Comparison of ENCODE assay signal across 9 cellular contexts in the genomic region with DNA sequence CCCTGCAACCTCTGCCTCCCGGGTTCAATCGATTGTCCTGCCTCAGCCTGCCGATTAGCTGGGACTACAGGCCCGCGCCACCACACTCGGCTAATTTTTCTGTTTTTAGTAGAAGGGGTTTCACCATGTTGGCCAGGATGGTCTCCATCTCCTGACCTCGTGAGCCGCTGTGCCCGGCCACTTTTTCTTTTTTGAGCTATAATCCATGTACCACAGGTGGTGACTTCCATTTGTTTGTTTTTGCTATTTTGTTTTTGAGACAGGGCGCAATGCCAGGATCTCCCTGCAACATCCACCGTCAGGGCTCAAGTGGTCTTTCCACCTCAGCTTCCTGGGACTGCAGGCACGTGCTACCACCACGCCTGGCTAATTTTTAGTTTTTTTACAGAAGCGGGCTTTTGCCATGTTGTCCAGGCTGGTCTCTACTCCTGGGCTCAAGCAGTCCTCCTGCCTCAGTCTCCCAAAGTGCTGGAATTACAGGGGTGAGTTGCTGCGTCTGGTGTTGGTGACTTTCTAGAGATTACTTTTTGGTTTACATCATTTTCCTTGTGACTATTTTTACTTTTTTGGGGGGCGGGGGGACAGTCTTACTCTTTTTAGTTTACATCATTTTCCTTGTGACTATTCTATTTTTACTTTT. TPM values are rescaled to one million over a fixed set of nuclear protein-coding genes. Genes with fewer than 3 reads are reported as not detected.
A peak's percentile ranks its signal among the peaks of the same experiment; 100 is the strongest.
DNase-seq lines count a peak whose midpoint lies in the region; ATAC-seq, FAIRE-seq and TF ChIP-seq lines count a peak whose summit lies in the region.
"Had no signal": no experiment of that assay in that cellular context is flagged by ENCODE, and none has a peak within 500 bp of the region (broad histone marks: within the 10 kb centered on the region; RNA-seq: fewer than 3 reads in every experiment).

No MANE protein-coding gene starts in this region.

- ATAC-seq in HG02642 (IDR thresholded peaks at IDR 0.05; ENCODE audit: poor library complexity, unreplicated experiment), result no peak

- no peak for TF ChIP-seq CTCF in keratinocyte (optimal IDR thresholded peaks at IDR 0.05 in 1 of 3, IDR thresholded peaks at IDR 0.05 in 1 of 3, conservative IDR thresholded peaks at IDR 0.05 in 1 of 3; ENCODE audit: extremely low read depth in 1 of 3, insufficient read depth in 2 of 3, low read length in 3 of 3)

- peaks cover 23 to 37% of the 10 kb centered on the region in 2 experiments for H3K36me3 ChIP-seq in keratinocyte (ENCODE audit: control insufficient read depth in 2 of 2, extremely low read depth in 1 of 2, insufficient read depth in 2 of 2, low read length in 2 of 2)

- H3K4me3 ChIP-seq in keratinocyte (ENCODE audit: control insufficient read depth in 2 of 3, extremely low read depth in 1 of 3, insufficient read depth in 2 of 3, low read depth in 1 of 3, low read length in 3 of 3), result peak overlapping the region; percentile 78 to 96 (median 92)

- no peaks in the 10 kb centered on the region for H3K9me3 ChIP-seq in keratinocyte (ENCODE audit: control insufficient read depth, low read depth, low read length)

- H3K4me3 Mint-ChIP-seq in T-helper 2 cell treated with Interferon-gamma antibody and Interleukin-4, amounts not matched to agents 5 μg/mL and 100 μg/mL, for 36 hours, result peak overlapping the region; percentile 95
- H3K4me3 Mint-ChIP-seq in activated T-helper 1 cell treated with anti-CD3 and anti-CD28 coated beads, Interleukin-12 subunit alpha, Interleukin-12 subunit beta, Interleukin-2, Interleukin-4 antibody, amounts not matched to agents 30 ng/mL and 10 ng/mL and 1 ng/mL, durations not matched to agents 14 hours and 24 hours and 36 hours, result peak overlapping the region; percentile 94

- H3K27ac Mint-ChIP-seq in T-helper 2 cell treated with Interferon-gamma antibody and Interleukin-4, amounts not matched to agents 5 μg/mL and 100 μg/mL, for 36 hours, result peak overlapping the region; percentile 92
- peak overlapping the region; percentile 100 for H3K27ac Mint-ChIP-seq in activated T-helper 1 cell treated with anti-CD3 and anti-CD28 coated beads, Interleukin-12 subunit alpha, Interleukin-12 subunit beta, Interleukin-2, Interleukin-4 antibody, amounts not matched to agents 30 ng/mL and 10 ng/mL and 1 ng/mL, durations not matched to agents 14 hours and 24 hours and 36 hours

- peak overlapping the region; percentile 99 for H3K27ac ChIP-seq in keratinocyte (ENCODE audit: control insufficient read depth, insufficient read depth, low read length)
- peak overlapping the region; percentile 43 for H3K27ac ChIP-seq in substantia nigra (ENCODE audit: low read depth, low read length, poor library complexity, severe bottlenecking)

- H3K27me3 ChIP-seq in keratinocyte (ENCODE audit: control insufficient read depth, extremely low read depth, insufficient read depth, low read length), result no peaks in the 10 kb centered on the region

- no peaks in the 10 kb centered on the region for H3K9me3 Mint-ChIP-seq in T-helper 2 cell treated with Interferon-gamma antibody and Interleukin-4, amounts not matched to agents 5 μg/mL and 100 μg/mL, for 36 hours
- H3K9me3 Mint-ChIP-seq in activated T-helper 1 cell treated with anti-CD3 and anti-CD28 coated beads, Interleukin-12 subunit alpha, Interleukin-12 subunit beta, Interleukin-2, Interleukin-4 antibody, amounts not matched to agents 30 ng/mL and 10 ng/mL and 1 ng/mL, durations not matched to agents 14 hours and 24 hours and 36 hours, result no peaks in the 10 kb centered on the region

- no peak for FAIRE-seq in keratinocyte (lab: Jason Lieb, UNC)
- FAIRE-seq: G401.6 had no signal

- peaks cover 57% of the 10 kb centered on the region for H3K36me3 Mint-ChIP-seq in T-helper 2 cell treated with Interferon-gamma antibody and Interleukin-4, amounts not matched to agents 5 μg/mL and 100 μg/mL, for 36 hours (ENCODE audit: low read depth)
- peaks cover 52% of the 10 kb centered on the region for H3K36me3 Mint-ChIP-seq in activated T-helper 1 cell treated with anti-CD3 and anti-CD28 coated beads, Interleukin-12 subunit alpha, Interleukin-12 subunit beta, Interleukin-2, Interleukin-4 antibody, amounts not matched to agents 30 ng/mL and 10 ng/mL and 1 ng/mL, durations not matched to agents 14 hours and 24 hours and 36 hours (ENCODE audit: low read depth)

- H3K27me3 Mint-ChIP-seq in T-helper 2 cell treated with Interferon-gamma antibody and Interleukin-4, amounts not matched to agents 5 μg/mL and 100 μg/mL, for 36 hours (ENCODE audit: low read depth), result no peaks in the 10 kb centered on the region
- H3K27me3 Mint-ChIP-seq in activated T-helper 1 cell treated with anti-CD3 and anti-CD28 coated beads, Interleukin-12 subunit alpha, Interleukin-12 subunit beta, Interleukin-2, Interleukin-4 antibody, amounts not matched to agents 30 ng/mL and 10 ng/mL and 1 ng/mL, durations not matched to agents 14 hours and 24 hours and 36 hours (ENCODE audit: insufficient read depth), result no peaks in the 10 kb centered on the region

- DNase-seq in T-helper 2 cell treated with Interferon-gamma antibody and Interleukin-4, amounts not matched to agents 5 μg/mL and 100 μg/mL, for 36 hours (ENCODE audit: low spot score), result no peak
- DNase-seq in T-helper 2 cell (no peak), keratinocyte (ENCODE audit: low read depth, low spot score) (no peak), substantia nigra (lab: John Stamatoyannopoulos, UW) (peak in 1 of 49 donors; percentile 46), D341Med (ENCODE audit: low spot score) (no peak), head of caudate nucleus (no peak)
- DNase-seq in activated T-helper 1 cell treated with anti-CD3 and anti-CD28 coated beads, Interleukin-12 subunit alpha, Interleukin-12 subunit beta, Interleukin-2, Interleukin-4 antibody, amounts not matched to agents 30 ng/mL and 10 ng/mL and 1 ng/mL, durations not matched to agents 14 hours and 24 hours and 36 hours (ENCODE audit: low spot score), result no peak

- peak overlapping the region; percentile 97 for H3K9ac ChIP-seq in keratinocyte (ENCODE audit: control insufficient read depth, extremely low read depth, insufficient read depth, low read length)

- H3K4me1 Mint-ChIP-seq in T-helper 2 cell treated with Interferon-gamma antibody and Interleukin-4, amounts not matched to agents 5 μg/mL and 100 μg/mL, for 36 hours (ENCODE audit: low read depth), result peaks cover 27% of the 10 kb centered on the region
- H3K4me1 Mint-ChIP-seq in activated T-helper 1 cell treated with anti-CD3 and anti-CD28 coated beads, Interleukin-12 subunit alpha, Interleukin-12 subunit beta, Interleukin-2, Interleukin-4 antibody, amounts not matched to agents 30 ng/mL and 10 ng/mL and 1 ng/mL, durations not matched to agents 14 hours and 24 hours and 36 hours (ENCODE audit: low read depth), result peaks cover 51% of the 10 kb centered on the region

- peaks cover 2% of the 10 kb centered on the region for H3K9me1 ChIP-seq in keratinocyte (ENCODE audit: control insufficient read depth, extremely low read depth, insufficient read depth, low read length)

- intact Hi-C loops in activated T-helper 1 cell treated with anti-CD3 and anti-CD28 coated beads, Interleukin-12 subunit alpha, Interleukin-12 subunit beta, Interleukin-2, Interleukin-4 antibody, amounts not matched to agents 30 ng/mL and 10 ng/mL and 1 ng/mL, durations not matched to agents 14 hours and 24 hours and 36 hours (cut with micrococcal nuclease), result no loop called here
- intact Hi-C loops in head of caudate nucleus (cut with DNase I), result no loop called here

- peak overlapping the region; percentile 95 for H3K4me2 ChIP-seq in keratinocyte (ENCODE audit: control insufficient read depth, extremely low read depth, insufficient read depth, low read depth, low read length)

- no peak overlapping the region for H2AFZ ChIP-seq in keratinocyte (ENCODE audit: control insufficient read depth, low read length)

- peaks cover 39% of the 10 kb centered on the region for H4K20me1 ChIP-seq in keratinocyte (ENCODE audit: control insufficient read depth, extremely low read depth, insufficient read depth, low read length)

- H3K4me1 ChIP-seq in keratinocyte (ENCODE audit: control insufficient read depth, extremely low read depth, insufficient read depth, low read length), result peaks cover 22% of the 10 kb centered on the region

- peaks cover 50% of the 10 kb centered on the region for H3K79me2 ChIP-seq in keratinocyte (ENCODE audit: control insufficient read depth, insufficient read depth, low read length)

- dilution Hi-C loops in keratinocyte (cut with MboI; ENCODE audit: extremely low pct_ligation_motif_present, low sequenced_read_pairs), result no loop called here

RNA-seq across cellular contexts. Expression of gene HSPA1B, which starts 8.6 kb away (rescaled TPM):
- 152 and 155 TPM in 2 replicates for total RNA-seq in activated T-helper 1 cell treated with anti-CD3 and anti-CD28 coated beads, Interleukin-12 subunit alpha, Interleukin-12 subunit beta, Interleukin-2, Interleukin-4 antibody, amounts not matched to agents 30 ng/mL and 10 ng/mL and 1 ng/mL, durations not matched to agents 14 hours and 24 hours and 36 hours
- polyA plus RNA-seq in keratinocyte, result 33.5 to 65.8 TPM (median 48.1 TPM) in 3 replicates
- 466 TPM for polyA plus RNA-seq in keratinocyte (2011; ENCODE audit: low read depth)
- 25.5 and 35.7 TPM in 2 replicates for polyA plus RNA-seq in keratinocyte (2011; cell fraction: cytosol; rRNA removed)
- 107 and 118 TPM in 2 replicates for polyA plus RNA-seq in keratinocyte (2011; cell fraction: nucleus; rRNA removed)
- polyA plus RNA-seq in keratinocyte (2012; ENCODE audit: low replicate concordance), result 88.4 and 366 TPM in 2 replicates
- 56.1 to 86.6 TPM (median 65.9 TPM) in 3 replicates for polyA minus RNA-seq in keratinocyte
- 89.0 TPM for polyA minus RNA-seq in keratinocyte (2011; cell fraction: cytosol; rRNA and poly(A)+ RNA removed)
- polyA minus RNA-seq in keratinocyte (2011; cell fraction: nucleus; rRNA and poly(A)+ RNA removed), result 125 and 143 TPM in 2 replicates

RNA-seq across cellular contexts. Expression of gene HSPA1A, which starts 20.8 kb away (rescaled TPM):
- total RNA-seq in activated T-helper 1 cell treated with anti-CD3 and anti-CD28 coated beads, Interleukin-12 subunit alpha, Interleukin-12 subunit beta, Interleukin-2, Interleukin-4 antibody, amounts not matched to agents 30 ng/mL and 10 ng/mL and 1 ng/mL, durations not matched to agents 14 hours and 24 hours and 36 hours, result 173 and 175 TPM in 2 replicates
- polyA plus RNA-seq in keratinocyte, result 95.5 to 142 TPM (median 110 TPM) in 3 replicates
- 543 TPM for polyA plus RNA-seq in keratinocyte (2011; ENCODE audit: low read depth)
- polyA plus RNA-seq in keratinocyte (2011; cell fraction: cytosol; rRNA removed), result 58.1 and 98.7 TPM in 2 replicates
- 269 and 283 TPM in 2 replicates for polyA plus RNA-seq in keratinocyte (2011; cell fraction: nucleus; rRNA removed)
- polyA plus RNA-seq in keratinocyte (2012; ENCODE audit: low replicate concordance), result 215 and 387 TPM in 2 replicates
- polyA minus RNA-seq in keratinocyte, result 56.7 to 205 TPM (median 64.7 TPM) in 3 replicates
- polyA minus RNA-seq in keratinocyte (2011; cell fraction: cytosol; rRNA and poly(A)+ RNA removed), result 139 TPM
- polyA minus RNA-seq in keratinocyte (2011; cell fraction: nucleus; rRNA and poly(A)+ RNA removed), result 212 and 216 TPM in 2 replicates

RNA-seq across cellular contexts. Expression of gene HSPA1L, which starts 21.1 kb away (rescaled TPM):
- 2.2 and 2.9 TPM in 2 replicates for total RNA-seq in activated T-helper 1 cell treated with anti-CD3 and anti-CD28 coated beads, Interleukin-12 subunit alpha, Interleukin-12 subunit beta, Interleukin-2, Interleukin-4 antibody, amounts not matched to agents 30 ng/mL and 10 ng/mL and 1 ng/mL, durations not matched to agents 14 hours and 24 hours and 36 hours
- 0.31 to 0.60 TPM (median 0.54 TPM) in 3 replicates for polyA plus RNA-seq in keratinocyte
- polyA plus RNA-seq in keratinocyte (2011; ENCODE audit: low read depth), result 1.1 TPM
- polyA plus RNA-seq in keratinocyte (2011; cell fraction: cytosol; rRNA removed), result 0.30 and 0.49 TPM in 2 replicates
- polyA plus RNA-seq in keratinocyte (2011; cell fraction: nucleus; rRNA removed), result 0.61 and 0.88 TPM in 2 replicates
- 0.47 and 0.97 TPM in 2 replicates for polyA plus RNA-seq in keratinocyte (2012; ENCODE audit: low replicate concordance)
- polyA minus RNA-seq in keratinocyte, result 0.35 to 0.82 TPM (median 0.73 TPM) in 3 replicates
- polyA minus RNA-seq in keratinocyte (2011; cell fraction: cytosol; rRNA and poly(A)+ RNA removed), result not detected
- polyA minus RNA-seq in keratinocyte (2011; cell fraction: nucleus; rRNA and poly(A)+ RNA removed), result 1.2 TPM in 1 of 2 replicates, not detected in the other

RNA-seq across cellular contexts. Expression of gene NEU1, which starts 26.5 kb away (rescaled TPM):
- total RNA-seq in activated T-helper 1 cell treated with anti-CD3 and anti-CD28 coated beads, Interleukin-12 subunit alpha, Interleukin-12 subunit beta, Interleukin-2, Interleukin-4 antibody, amounts not matched to agents 30 ng/mL and 10 ng/mL and 1 ng/mL, durations not matched to agents 14 hours and 24 hours and 36 hours, result 22.1 and 24.3 TPM in 2 replicates
- polyA plus RNA-seq in keratinocyte, result 27.9 to 44.4 TPM (median 38.6 TPM) in 3 replicates
- 27.7 TPM for polyA plus RNA-seq in keratinocyte (2011; ENCODE audit: low read depth)
- polyA plus RNA-seq in keratinocyte (2011; cell fraction: cytosol; rRNA removed), result 21.5 and 26.6 TPM in 2 replicates
- polyA plus RNA-seq in keratinocyte (2011; cell fraction: nucleus; rRNA removed), result 57.0 and 60.0 TPM in 2 replicates
- 22.5 and 56.8 TPM in 2 replicates for polyA plus RNA-seq in keratinocyte (2012; ENCODE audit: low replicate concordance)
- polyA minus RNA-seq in keratinocyte, result 21.8 to 42.7 TPM (median 38.9 TPM) in 3 replicates
- 29.5 TPM for polyA minus RNA-seq in keratinocyte (2011; cell fraction: cytosol; rRNA and poly(A)+ RNA removed)
- polyA minus RNA-seq in keratinocyte (2011; cell fraction: nucleus; rRNA and poly(A)+ RNA removed), result 28.9 and 29.7 TPM in 2 replicates

RNA-seq across cellular contexts. Expression of gene LSM2, which starts 29.4 kb away (rescaled TPM):
- total RNA-seq in activated T-helper 1 cell treated with anti-CD3 and anti-CD28 coated beads, Interleukin-12 subunit alpha, Interleukin-12 subunit beta, Interleukin-2, Interleukin-4 antibody, amounts not matched to agents 30 ng/mL and 10 ng/mL and 1 ng/mL, durations not matched to agents 14 hours and 24 hours and 36 hours, result 136 and 137 TPM in 2 replicates
- polyA plus RNA-seq in keratinocyte, result 34.4 to 84.1 TPM (median 46.5 TPM) in 3 replicates
- 18.7 TPM for polyA plus RNA-seq in keratinocyte (2011; ENCODE audit: low read depth)
- 65.3 and 72.5 TPM in 2 replicates for polyA plus RNA-seq in keratinocyte (2011; cell fraction: cytosol; rRNA removed)
- 14.3 and 16.3 TPM in 2 replicates for polyA plus RNA-seq in keratinocyte (2011; cell fraction: nucleus; rRNA removed)
- polyA plus RNA-seq in keratinocyte (2012; ENCODE audit: low replicate concordance), result 44.6 and 69.2 TPM in 2 replicates
- 33.6 to 70.1 TPM (median 49.5 TPM) in 3 replicates for polyA minus RNA-seq in keratinocyte
- 27.6 TPM for polyA minus RNA-seq in keratinocyte (2011; cell fraction: cytosol; rRNA and poly(A)+ RNA removed)
- polyA minus RNA-seq in keratinocyte (2011; cell fraction: nucleus; rRNA and poly(A)+ RNA removed), result 4.2 and 6.5 TPM in 2 replicates
